25 cellular contexts compared by ENCODE assay signal in genomic region chr17:36512641-36513040, GRCh38.
"Had no signal": no experiment of that assay in that cellular context is flagged by ENCODE, and none has a peak within 500 bp of the region (broad histone marks: within the 10 kb centered on the region; RNA-seq: fewer than 3 reads in every experiment).

No MANE protein-coding gene starts in this region.

- H3K4me1 ChIP-seq: esophagus squamous epithelium, heart right ventricle, left lung, lower lobe of right lung, right atrium auricular region, testis, transverse colon had no signal

- H3K9me3 Mint-ChIP-seq: activated naive CD4-positive, alpha-beta T cell treated with anti-CD3 and anti-CD28 coated beads, Interleukin-2, amount 50 U/mL, for 24 hours; activated naive CD8-positive, alpha-beta T cell treated with anti-CD3 and anti-CD28 coated beads, Interleukin-2, amount 50 U/mL, for 24 hours; activated T-cell treated with anti-CD3 and anti-CD28 coated beads, Interleukin-2, amount 50 U/mL, for 24 hours; dendritic cell treated with granulocyte-macrophage colony-stimulating factor and Interleukin-4, amounts not matched to agents 40 ng/mL and 50 ng/mL, for 4 days; endodermal cell; natural killer cell had no signal

- H3K4me3 Mint-ChIP-seq: activated naive CD4-positive, alpha-beta T cell treated with anti-CD3 and anti-CD28 coated beads, Interleukin-2, amount 50 U/mL, for 24 hours; activated naive CD8-positive, alpha-beta T cell treated with anti-CD3 and anti-CD28 coated beads, Interleukin-2, amount 50 U/mL, for 24 hours; activated T-cell treated with anti-CD3 and anti-CD28 coated beads, Interleukin-2, amount 50 U/mL, for 24 hours; dendritic cell treated with granulocyte-macrophage colony-stimulating factor and Interleukin-4, amounts not matched to agents 40 ng/mL and 50 ng/mL, for 4 days; endodermal cell; natural killer cell had no signal

- H3K27me3 ChIP-seq: esophagus squamous epithelium, heart right ventricle, left lung, right atrium auricular region, testis, transverse colon had no signal

- DNase-seq: activated CD4-positive, alpha-beta T cell treated with anti-CD3 and anti-CD28 coated beads for 4 hours; activated CD4-positive, alpha-beta T cell treated with anti-CD3 and anti-CD28 coated beads, Interleukin-2, amount 50 U/mL, for 48 hours; activated CD4-positive, CD25-positive, alpha-beta regulatory T cell; activated naive CD8-positive, alpha-beta T cell treated with anti-CD3 and anti-CD28 coated beads, Interleukin-2, amount 50 U/mL, for 24 hours; amygdala; central memory CD4-positive, alpha-beta T cell; esophagus squamous epithelium; foreskin melanocyte; heart right ventricle; kidney glomerular epithelial cell; left lung; lower lobe of right lung; mesenchymal stem cell; natural killer cell; stimulated activated CD4-positive, alpha-beta T cell treated with anti-CD3 and anti-CD28 coated beads, Interleukin-15, amount 100 ng/mL, for 24 hours; stimulated activated CD4-positive, alpha-beta T cell treated with anti-CD3 and anti-CD28 coated beads, Interleukin-2, amount 100 ng/mL, for 24 hours; stimulated activated naive CD4-positive, alpha-beta T cell treated with Interleukin-2 at 50 U/mL for 16 hours; T-helper 1 cell; testis; transverse colon had no signal

- H3K9me3 ChIP-seq: esophagus squamous epithelium, heart right ventricle, left lung, lower lobe of right lung, right atrium auricular region, testis, transverse colon had no signal

- H3K27ac Mint-ChIP-seq: activated naive CD4-positive, alpha-beta T cell treated with anti-CD3 and anti-CD28 coated beads, Interleukin-2, amount 50 U/mL, for 24 hours; activated naive CD8-positive, alpha-beta T cell treated with anti-CD3 and anti-CD28 coated beads, Interleukin-2, amount 50 U/mL, for 24 hours; dendritic cell treated with granulocyte-macrophage colony-stimulating factor and Interleukin-4, amounts not matched to agents 40 ng/mL and 50 ng/mL, for 4 days; endodermal cell; natural killer cell had no signal

- H3K27me3 Mint-ChIP-seq: activated naive CD4-positive, alpha-beta T cell treated with anti-CD3 and anti-CD28 coated beads, Interleukin-2, amount 50 U/mL, for 24 hours; activated naive CD8-positive, alpha-beta T cell treated with anti-CD3 and anti-CD28 coated beads, Interleukin-2, amount 50 U/mL, for 24 hours; activated T-cell treated with anti-CD3 and anti-CD28 coated beads, Interleukin-2, amount 50 U/mL, for 24 hours; dendritic cell treated with granulocyte-macrophage colony-stimulating factor and Interleukin-4, amounts not matched to agents 40 ng/mL and 50 ng/mL, for 4 days had no signal

- ATAC-seq: activated naive CD8-positive, alpha-beta T cell treated with anti-CD3 and anti-CD28 coated beads, Interleukin-2, amount 50 U/mL, for 24 hours; heart right ventricle; left lung; lower lobe of right lung; natural killer cell had no signal

- H3K27ac ChIP-seq: esophagus squamous epithelium, heart right ventricle, left lung, lower lobe of right lung, right atrium auricular region, testis, transverse colon had no signal

- H3K36me3 Mint-ChIP-seq: natural killer cell had no signal

- H3K4me3 ChIP-seq: esophagus squamous epithelium, heart right ventricle, left lung, lower lobe of right lung, right atrium auricular region, testis, transverse colon had no signal

- H3K4me1 Mint-ChIP-seq: activated naive CD4-positive, alpha-beta T cell treated with anti-CD3 and anti-CD28 coated beads, Interleukin-2, amount 50 U/mL, for 24 hours; activated naive CD8-positive, alpha-beta T cell treated with anti-CD3 and anti-CD28 coated beads, Interleukin-2, amount 50 U/mL, for 24 hours; endodermal cell; natural killer cell had no signal
